In genomic region chr7:9983048-9983447, GRCh38 we compare ENCODE assay signal across 28 cellular contexts.
"Had no signal": no experiment of that assay in that cellular context is flagged by ENCODE, and none has a peak within 500 bp of the region (broad histone marks: within the 10 kb centered on the region; RNA-seq: fewer than 3 reads in every experiment).

No MANE protein-coding gene starts in this region.

- H3K4me1 ChIP-seq: ascending aorta, heart left ventricle, left lung, lower lobe of right lung, testis, transverse colon had no signal

- H3K27ac Mint-ChIP-seq: activated naive CD4-positive, alpha-beta T cell treated with anti-CD3 and anti-CD28 coated beads, Interleukin-2, amount 10 ng/mL, durations not matched to agents 7 days and 5 days; activated naive CD8-positive, alpha-beta T cell treated with anti-CD3 and anti-CD28 coated beads, Interleukin-2, amount 10 ng/mL, durations not matched to agents 7 days and 5 days; brain; natural killer cell; progenitor cell of endocrine pancreas had no signal

- H3K9me3 Mint-ChIP-seq: activated naive CD8-positive, alpha-beta T cell treated with anti-CD3 and anti-CD28 coated beads, Interleukin-2, amount 10 ng/mL, durations not matched to agents 7 days and 5 days had no signal

- H3K27ac ChIP-seq: ascending aorta, cardiac muscle cell, heart left ventricle, left lung, lower lobe of right lung, skin epidermis, testis, transverse colon, WERI-Rb-1 had no signal

- H3K4me3 Mint-ChIP-seq: activated naive CD4-positive, alpha-beta T cell treated with anti-CD3 and anti-CD28 coated beads, Interleukin-2, amount 10 ng/mL, durations not matched to agents 7 days and 5 days; activated naive CD8-positive, alpha-beta T cell treated with anti-CD3 and anti-CD28 coated beads, Interleukin-2, amount 10 ng/mL, durations not matched to agents 7 days and 5 days; brain; natural killer cell had no signal

- H3K4me1 Mint-ChIP-seq: activated naive CD4-positive, alpha-beta T cell treated with anti-CD3 and anti-CD28 coated beads, Interleukin-2, amount 10 ng/mL, durations not matched to agents 7 days and 5 days; activated naive CD8-positive, alpha-beta T cell treated with anti-CD3 and anti-CD28 coated beads, Interleukin-2, amount 10 ng/mL, durations not matched to agents 7 days and 5 days; brain; natural killer cell had no signal

- H3K27me3 ChIP-seq: ascending aorta, cardiac muscle cell, heart left ventricle, left lung, testis, transverse colon had no signal

- H3K27me3 Mint-ChIP-seq: activated naive CD4-positive, alpha-beta T cell treated with anti-CD3 and anti-CD28 coated beads, Interleukin-2, amount 10 ng/mL, durations not matched to agents 7 days and 5 days; activated naive CD8-positive, alpha-beta T cell treated with anti-CD3 and anti-CD28 coated beads, Interleukin-2, amount 10 ng/mL, durations not matched to agents 7 days and 5 days; brain; progenitor cell of endocrine pancreas had no signal

- H3K36me3 Mint-ChIP-seq: activated naive CD4-positive, alpha-beta T cell treated with anti-CD3 and anti-CD28 coated beads, Interleukin-2, amount 10 ng/mL, durations not matched to agents 7 days and 5 days; activated naive CD8-positive, alpha-beta T cell treated with anti-CD3 and anti-CD28 coated beads, Interleukin-2, amount 10 ng/mL, durations not matched to agents 7 days and 5 days; brain; natural killer cell had no signal

- ATAC-seq: activated CD4-positive, CD25-positive, alpha-beta regulatory T cell treated with anti-CD3 and anti-CD28 coated beads, Interleukin-2, amount 50 U/mL, for 24 hours; esophagus mucosa; heart left ventricle; left lung; lower lobe of right lung; natural killer cell; sciatic nerve; stimulated activated naive CD8-positive, alpha-beta T cell treated with anti-CD3 and anti-CD28 coated beads, Interleukin-15, Interleukin-2, amounts not matched to agents 100 U/mL and 50 U/mL, for 24 hours had no signal

- H3K36me3 ChIP-seq: ascending aorta, cardiac muscle cell, heart left ventricle, left lung, lower lobe of right lung, transverse colon, WERI-Rb-1 had no signal

- H3K4me3 ChIP-seq: ascending aorta, cardiac muscle cell, heart left ventricle, left lung, lower lobe of right lung, skin epidermis, testis, transverse colon had no signal

- DNase-seq: activated CD4-positive, alpha-beta T cell treated with anti-CD3 and anti-CD28 coated beads for 48 hours; activated CD4-positive, alpha-beta T cell treated with anti-CD3 and anti-CD28 coated beads, Interleukin-2, amount 50 U/mL, for 48 hours; activated CD8-positive, alpha-beta memory T cell treated with anti-CD3 and anti-CD28 coated beads for 24 hours; activated gamma-delta T cell; activated naive CD4-positive, alpha-beta T cell treated with anti-CD3 and anti-CD28 coated beads, Interleukin-2, amount 10 ng/mL, durations not matched to agents 7 days and 5 days; activated naive CD8-positive, alpha-beta T cell treated with anti-CD3 and anti-CD28 coated beads, Interleukin-2, amount 10 ng/mL, durations not matched to agents 7 days and 5 days; cortex of kidney; foreskin fibroblast; heart left ventricle; left lung; lower lobe of right lung; mesenchymal stem cell; natural killer cell; stimulated activated CD4-positive, alpha-beta T cell treated with anti-CD3 and anti-CD28 coated beads, Interleukin-12 subunit alpha, Interleukin-12 subunit beta, amount 100 ng/mL, for 4 hours; stimulated activated CD4-positive, alpha-beta T cell treated with anti-CD3 and anti-CD28 coated beads, Interleukin-4, amount 100 ng/mL, for 1 hour; stimulated activated naive CD8-positive, alpha-beta T cell treated with anti-CD3 and anti-CD28 coated beads, Interleukin-15, Interleukin-2, amounts not matched to agents 100 U/mL and 50 U/mL, for 24 hours; T-helper 9 cell; testis; transverse colon; WERI-Rb-1 had no signal
